Comparison of ENCODE assay signal across 8 cellular contexts in the genomic region with DNA sequence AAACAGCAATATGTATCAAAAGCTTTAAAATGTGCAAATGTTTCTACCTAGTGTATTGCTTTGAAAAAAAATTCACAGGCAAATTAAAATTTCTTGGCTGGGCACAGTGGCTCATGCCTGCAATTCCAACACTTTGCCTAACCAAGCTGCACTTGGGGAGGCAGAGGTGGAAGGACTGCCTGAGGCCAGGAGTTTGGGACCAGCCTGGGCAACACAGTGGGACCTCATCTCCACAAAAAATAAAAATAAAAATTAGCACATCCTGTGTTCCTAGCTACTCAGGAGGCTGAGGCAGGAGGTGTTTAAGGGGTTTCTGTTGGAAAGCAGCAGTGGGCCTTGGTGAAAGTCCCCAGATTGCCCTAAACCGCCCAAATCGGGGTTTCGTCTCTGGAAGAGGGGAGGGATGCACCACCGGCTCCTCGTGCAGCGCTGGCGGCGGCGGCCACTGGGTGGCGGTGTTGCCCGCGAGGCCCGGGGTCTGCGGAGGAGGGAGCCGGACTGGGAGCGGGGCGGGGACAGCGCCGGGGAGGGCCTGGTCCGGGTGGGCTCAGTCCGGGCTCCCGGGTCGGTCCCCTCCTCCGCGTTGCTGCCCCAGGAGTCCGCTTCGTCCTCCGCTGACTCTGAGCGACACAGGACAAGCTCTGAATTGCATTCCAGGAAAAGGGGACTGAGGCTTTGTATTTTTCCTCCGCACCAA.
DNase-seq lines count a peak whose midpoint lies in the region; ATAC-seq lines count a peak whose summit lies in the region.

No MANE protein-coding gene starts in this region.

- H3K4me1 ChIP-seq in BLaER1 (no peaks in the 10 kb centered on the region), skeletal muscle tissue (ENCODE audit: control insufficient read depth in 3 of 3, insufficient read depth in 3 of 3, low read length in 3 of 3) (no peaks in the 10 kb centered on the region)

- no peaks in the 10 kb centered on the region for H4K20me1 ChIP-seq in BLaER1

- peak; percentile 91 for ATAC-seq in HG03520 (IDR thresholded peaks at IDR 0.05; ENCODE audit: unreplicated experiment)

- peak overlapping the region; percentile 34; the same call in 1 of the 2 replicates for H3K9ac ChIP-seq in BLaER1
- peak overlapping the region in 1 of 3 donors; percentile 45 for H3K9ac ChIP-seq in skeletal muscle tissue (ENCODE audit: low read depth in 1 of 3, low read length in 3 of 3)

- DNase-seq in GM19238 (ENCODE audit: insufficient read length, low spot score) (peak; percentile 74), T1000 (lab: John Stamatoyannopoulos, UW) (peak; percentile 43), T47D (ENCODE audit: low read depth in 1 of 2, low spot score in 1 of 2) (peak; percentile 55 to 74), iPS-NIHi7 (ENCODE audit: extremely low spot score) (peak; percentile 96), DMS153 (lab: John Stamatoyannopoulos, UW) (no peak)

- in situ Hi-C loops in T47D (cut with HindIII; ENCODE audit: low pct_unique_long_range_greater_than_20kb, low sequenced_read_pairs) = no loop called here

- H3K36me3 ChIP-seq in BLaER1 (no peaks in the 10 kb centered on the region), skeletal muscle tissue (ENCODE audit: control insufficient read depth in 3 of 3, insufficient read depth in 3 of 3, low read length in 3 of 3) (no peaks in the 10 kb centered on the region)

- H3K27ac ChIP-seq in BLaER1 = no peak overlapping the region
- no peak overlapping the region for H3K27ac ChIP-seq in skeletal muscle tissue (ENCODE audit: low read depth, low read length)

- peaks cover 9% of the 10 kb centered on the region; the same call in 1 of the 2 replicates for H3K9me3 ChIP-seq in BLaER1
- peaks cover 0 to 7% (median 4%) of the 10 kb centered on the region in 3 donors for H3K9me3 ChIP-seq in skeletal muscle tissue (ENCODE audit: control insufficient read depth in 3 of 3, low read length in 3 of 3)

- peak overlapping the region; percentile 81 for H3K4me2 ChIP-seq in BLaER1

- H3K27me3 ChIP-seq in BLaER1 (no peaks in the 10 kb centered on the region), skeletal muscle tissue (ENCODE audit: control insufficient read depth in 3 of 3, insufficient read depth in 3 of 3, low read length in 3 of 3) (peaks cover 9 to 34% (median 29%) of the 10 kb centered on the region in 3 donors)

- peak overlapping the region; percentile 57 for H3K4me3 ChIP-seq in BLaER1
- peak overlapping the region in 2 of 3 donors; percentile 45 to 56 for H3K4me3 ChIP-seq in skeletal muscle tissue (ENCODE audit: low read length in 3 of 3)
